ENCODE assay signal across 1 cellular context in genomic region chr2:163252199-163252598, GRCh38.
TF ChIP-seq lines count a peak whose summit lies in the region.

No MANE protein-coding gene starts in this region.

TF ChIP-seq in GM23338, 12 proteins besides CTCF, POLR2A, EP300 and RAD21 (continued from another document):
- TF ChIP-seq ZNF462 (CRISPR knock-in tag; IDR thresholded peaks at IDR 0.05), result no peak
